In the genomic region with DNA sequence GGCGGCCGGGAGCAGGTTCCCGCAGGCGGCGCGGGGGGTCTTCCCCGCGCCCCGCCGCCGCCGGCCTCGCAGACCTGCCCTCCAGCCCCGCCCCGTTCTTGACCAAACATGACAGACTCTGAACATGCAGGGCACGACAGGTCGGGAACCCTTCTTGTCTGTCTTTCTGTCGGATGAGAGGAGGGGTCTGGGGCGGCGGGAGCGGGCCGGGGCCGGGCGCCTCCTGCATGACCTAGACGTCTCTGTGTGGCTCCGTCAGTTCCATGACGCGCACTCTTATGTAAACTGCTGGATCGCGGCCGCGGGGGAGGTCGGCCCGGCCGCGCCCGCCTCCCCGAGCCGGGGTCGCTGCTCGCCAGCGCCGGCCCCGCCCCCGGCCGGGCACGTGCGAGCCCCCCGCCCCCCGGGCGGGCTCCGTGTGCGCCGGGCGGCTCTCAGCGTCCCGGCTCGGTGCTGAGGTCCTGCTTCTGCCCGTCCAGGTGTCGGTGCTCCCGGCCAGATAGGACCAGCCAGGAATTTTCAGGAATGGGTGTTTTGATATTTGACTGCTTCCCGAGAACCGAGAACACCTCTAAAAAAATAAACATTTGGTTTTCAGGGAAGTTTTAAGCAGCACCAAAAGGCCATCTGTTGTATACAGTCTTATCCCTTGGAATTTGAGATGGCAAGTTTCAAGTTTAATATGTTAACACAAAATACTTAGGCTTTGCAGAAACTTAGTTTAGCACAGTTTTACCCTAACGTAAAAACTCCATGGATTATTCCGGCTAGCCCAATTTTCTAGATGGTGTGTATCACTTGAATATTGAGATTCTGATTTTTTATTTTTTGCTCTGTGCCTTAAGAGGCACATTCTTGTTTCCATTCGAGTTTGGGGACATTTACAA, we compare ENCODE assay signal across 1 cellular context.
TF ChIP-seq lines count a peak whose summit lies in the region.

No MANE protein-coding gene starts in this region.

TF ChIP-seq in HepG2, 621 proteins besides CTCF, POLR2A, EP300 and RAD21 (continued from another document and continues in another):
- TF ChIP-seq ZNF414 (CRISPR knock-in tag; IDR thresholded peaks at IDR 0.05) (no peak), CAMTA2 (CRISPR knock-in tag; IDR thresholded peaks at IDR 0.05; ENCODE audit: borderline replicate concordance) (no peak), SATB2 (CRISPR knock-in tag; IDR thresholded peaks at IDR 0.05) (no peak), RAD51 (IDR thresholded peaks at IDR 0.05; ENCODE audit: borderline replicate concordance) (no peak), ZBTB20 (CRISPR knock-in tag; IDR thresholded peaks at IDR 0.05; ENCODE audit: borderline replicate concordance, low read depth) (no peak), ZFAT (CRISPR knock-in tag; conservative IDR thresholded peaks at IDR 0.05) (no peak), BRD4 (CRISPR knock-in tag; IDR thresholded peaks at IDR 0.05) (no peak), REL (CRISPR knock-in tag; conservative IDR thresholded peaks at IDR 0.05) (no peak; the same call in 1 of the 2 replicates), HHEX (CRISPR knock-in tag; IDR thresholded peaks at IDR 0.05) (no peak), KMT2B (CRISPR knock-in tag; IDR thresholded peaks at IDR 0.05) (no peak), CBFB (CRISPR knock-in tag; IDR thresholded peaks at IDR 0.05) (no peak), ZNF530 (CRISPR knock-in tag; IDR thresholded peaks at IDR 0.05; ENCODE audit: low read depth) (no peak), ZNF138 (CRISPR knock-in tag; IDR thresholded peaks at IDR 0.05; ENCODE audit: low read depth) (no peak), ATM (IDR thresholded peaks at IDR 0.05; ENCODE audit: borderline replicate concordance) (no peak), PHF8 (CRISPR knock-in tag; IDR thresholded peaks at IDR 0.05) (no peak), SOX5 (CRISPR knock-in tag; IDR thresholded peaks at IDR 0.05; ENCODE audit: borderline replicate concordance) (no peak), MTF2 (CRISPR knock-in tag; IDR thresholded peaks at IDR 0.05; ENCODE audit: borderline replicate concordance) (no peak), ARHGAP35 (CRISPR knock-in tag; IDR thresholded peaks at IDR 0.05; ENCODE audit: borderline replicate concordance) (no peak), GATAD1 (CRISPR knock-in tag; IDR thresholded peaks at IDR 0.05) (no peak), NR1H2 (CRISPR knock-in tag; IDR thresholded peaks at IDR 0.05; ENCODE audit: borderline replicate concordance, low read depth) (no peak; the same call in 1 of the 2 replicates), GLI4 (CRISPR knock-in tag; IDR thresholded peaks at IDR 0.05; ENCODE audit: borderline replicate concordance) (no peak), KLF15 (CRISPR knock-in tag; IDR thresholded peaks at IDR 0.05; ENCODE audit: borderline replicate concordance) (no peak), ZBTB7A (CRISPR knock-in tag; IDR thresholded peaks at IDR 0.05) (peak; percentile 77), ZNF564 (CRISPR knock-in tag; IDR thresholded peaks at IDR 0.05) (no peak), ZNF17 (CRISPR knock-in tag; IDR thresholded peaks at IDR 0.05) (no peak), DRAP1 (CRISPR knock-in tag; IDR thresholded peaks at IDR 0.05) (peak; percentile 74; the same call in 1 of the 2 replicates), NR2F1 (CRISPR knock-in tag; IDR thresholded peaks at IDR 0.05) (no peak), NFKBIZ (CRISPR knock-in tag; IDR thresholded peaks at IDR 0.05) (no peak), TCF7L2 (IDR thresholded peaks at IDR 0.05; ENCODE audit: low read depth, low read length) (no peak), NAIF1 (CRISPR knock-in tag; IDR thresholded peaks at IDR 0.05; ENCODE audit: borderline replicate concordance) (no peak), HDAC2 (CRISPR knock-in tag; IDR thresholded peaks at IDR 0.05) (no peak), NFE2L1 (CRISPR knock-in tag; IDR thresholded peaks at IDR 0.05; ENCODE audit: borderline replicate concordance) (no peak), SETDB1 (CRISPR knock-in tag; IDR thresholded peaks at IDR 0.05; ENCODE audit: borderline replicate concordance) (no peak), PHF5A (CRISPR knock-in tag; IDR thresholded peaks at IDR 0.05; ENCODE audit: low read depth, unreplicated experiment) (no peak), ZNF484 (CRISPR knock-in tag; IDR thresholded peaks at IDR 0.05; ENCODE audit: borderline replicate concordance, low read depth) (no peak), KMT2A (CRISPR knock-in tag; IDR thresholded peaks at IDR 0.05) (no peak), ZBTB10 (CRISPR knock-in tag; IDR thresholded peaks at IDR 0.05; ENCODE audit: borderline replicate concordance) (no peak), PHB2 (IDR thresholded peaks at IDR 0.05; ENCODE audit: partially characterized antibody) (no peak), ZNF746 (CRISPR knock-in tag; IDR thresholded peaks at IDR 0.05) (no peak), STAT5B (CRISPR knock-in tag; IDR thresholded peaks at IDR 0.05) (no peak), MXI1 (IDR thresholded peaks at IDR 0.05; ENCODE audit: borderline replicate concordance, low read depth, low read length) (peak; percentile 62), DPF2 (CRISPR knock-in tag; IDR thresholded peaks at IDR 0.05; ENCODE audit: borderline replicate concordance, low read depth) (no peak), RFXANK (CRISPR knock-in tag; IDR thresholded peaks at IDR 0.05) (no peak), ZKSCAN5 (CRISPR knock-in tag; IDR thresholded peaks at IDR 0.05) (no peak), STAG1 (CRISPR knock-in tag; IDR thresholded peaks at IDR 0.05) (peak; percentile 3; the same call in 1 of the 2 replicates), ZNF777 (CRISPR knock-in tag; IDR thresholded peaks at IDR 0.05) (peak; percentile 45; the same call in 1 of the 2 replicates)
- TF ChIP-seq, protein P1, sequence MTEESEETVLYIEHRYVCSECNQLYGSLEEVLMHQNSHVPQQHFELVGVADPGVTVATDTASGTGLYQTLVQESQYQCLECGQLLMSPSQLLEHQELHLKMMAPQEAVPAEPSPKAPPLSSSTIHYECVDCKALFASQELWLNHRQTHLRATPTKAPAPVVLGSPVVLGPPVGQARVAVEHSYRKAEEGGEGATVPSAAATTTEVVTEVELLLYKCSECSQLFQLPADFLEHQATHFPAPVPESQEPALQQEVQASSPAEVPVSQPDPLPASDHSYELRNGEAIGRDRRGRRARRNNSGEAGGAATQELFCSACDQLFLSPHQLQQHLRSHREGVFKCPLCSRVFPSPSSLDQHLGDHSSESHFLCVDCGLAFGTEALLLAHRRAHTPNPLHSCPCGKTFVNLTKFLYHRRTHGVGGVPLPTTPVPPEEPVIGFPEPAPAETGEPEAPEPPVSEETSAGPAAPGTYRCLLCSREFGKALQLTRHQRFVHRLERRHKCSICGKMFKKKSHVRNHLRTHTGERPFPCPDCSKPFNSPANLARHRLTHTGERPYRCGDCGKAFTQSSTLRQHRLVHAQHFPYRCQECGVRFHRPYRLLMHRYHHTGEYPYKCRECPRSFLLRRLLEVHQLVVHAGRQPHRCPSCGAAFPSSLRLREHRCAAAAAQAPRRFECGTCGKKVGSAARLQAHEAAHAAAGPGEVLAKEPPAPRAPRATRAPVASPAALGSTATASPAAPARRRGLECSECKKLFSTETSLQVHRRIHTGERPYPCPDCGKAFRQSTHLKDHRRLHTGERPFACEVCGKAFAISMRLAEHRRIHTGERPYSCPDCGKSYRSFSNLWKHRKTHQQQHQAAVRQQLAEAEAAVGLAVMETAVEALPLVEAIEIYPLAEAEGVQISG (CRISPR knock-in tag; IDR thresholded peaks at IDR 0.05), result 0 out of 2 replicates have a peak, but pooled peaks have one; percentile 14
- TF ChIP-seq, protein P2, sequence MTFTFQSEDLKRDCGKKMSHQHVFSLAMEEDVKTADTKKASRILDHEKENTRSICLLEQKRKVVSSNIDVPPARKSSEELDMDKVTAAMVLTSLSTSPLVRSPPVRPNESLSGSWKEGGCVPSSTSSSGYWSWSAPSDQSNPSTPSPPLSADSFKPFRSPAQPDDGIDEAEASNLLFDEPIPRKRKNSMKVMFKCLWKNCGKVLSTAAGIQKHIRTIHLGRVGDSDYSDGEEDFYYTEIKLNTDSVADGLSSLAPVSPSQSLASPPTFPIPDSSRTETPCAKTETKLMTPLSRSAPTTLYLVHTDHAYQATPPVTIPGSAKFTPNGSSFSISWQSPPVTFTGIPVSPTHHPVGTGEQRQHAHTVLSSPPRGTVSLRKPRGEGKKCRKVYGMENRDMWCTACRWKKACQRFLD (CRISPR knock-in tag; IDR thresholded peaks at IDR 0.05; ENCODE audit: borderline replicate concordance), result no peak
- TF ChIP-seq, protein P3, sequence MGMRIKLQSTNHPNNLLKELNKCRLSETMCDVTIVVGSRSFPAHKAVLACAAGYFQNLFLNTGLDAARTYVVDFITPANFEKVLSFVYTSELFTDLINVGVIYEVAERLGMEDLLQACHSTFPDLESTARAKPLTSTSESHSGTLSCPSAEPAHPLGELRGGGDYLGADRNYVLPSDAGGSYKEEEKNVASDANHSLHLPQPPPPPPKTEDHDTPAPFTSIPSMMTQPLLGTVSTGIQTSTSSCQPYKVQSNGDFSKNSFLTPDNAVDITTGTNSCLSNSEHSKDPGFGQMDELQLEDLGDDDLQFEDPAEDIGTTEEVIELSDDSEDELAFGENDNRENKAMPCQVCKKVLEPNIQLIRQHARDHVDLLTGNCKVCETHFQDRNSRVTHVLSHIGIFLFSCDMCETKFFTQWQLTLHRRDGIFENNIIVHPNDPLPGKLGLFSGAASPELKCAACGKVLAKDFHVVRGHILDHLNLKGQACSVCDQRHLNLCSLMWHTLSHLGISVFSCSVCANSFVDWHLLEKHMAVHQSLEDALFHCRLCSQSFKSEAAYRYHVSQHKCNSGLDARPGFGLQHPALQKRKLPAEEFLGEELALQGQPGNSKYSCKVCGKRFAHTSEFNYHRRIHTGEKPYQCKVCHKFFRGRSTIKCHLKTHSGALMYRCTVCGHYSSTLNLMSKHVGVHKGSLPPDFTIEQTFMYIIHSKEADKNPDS (CRISPR knock-in tag; IDR thresholded peaks at IDR 0.05), result no peak
- TF ChIP-seq, protein P4, sequence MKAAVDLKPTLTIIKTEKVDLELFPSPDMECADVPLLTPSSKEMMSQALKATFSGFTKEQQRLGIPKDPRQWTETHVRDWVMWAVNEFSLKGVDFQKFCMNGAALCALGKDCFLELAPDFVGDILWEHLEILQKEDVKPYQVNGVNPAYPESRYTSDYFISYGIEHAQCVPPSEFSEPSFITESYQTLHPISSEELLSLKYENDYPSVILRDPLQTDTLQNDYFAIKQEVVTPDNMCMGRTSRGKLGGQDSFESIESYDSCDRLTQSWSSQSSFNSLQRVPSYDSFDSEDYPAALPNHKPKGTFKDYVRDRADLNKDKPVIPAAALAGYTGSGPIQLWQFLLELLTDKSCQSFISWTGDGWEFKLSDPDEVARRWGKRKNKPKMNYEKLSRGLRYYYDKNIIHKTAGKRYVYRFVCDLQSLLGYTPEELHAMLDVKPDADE (CRISPR knock-in tag; IDR thresholded peaks at IDR 0.05), result no peak
- TF ChIP-seq, protein P5, sequence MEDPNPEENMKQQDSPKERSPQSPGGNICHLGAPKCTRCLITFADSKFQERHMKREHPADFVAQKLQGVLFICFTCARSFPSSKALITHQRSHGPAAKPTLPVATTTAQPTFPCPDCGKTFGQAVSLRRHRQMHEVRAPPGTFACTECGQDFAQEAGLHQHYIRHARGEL (CRISPR knock-in tag; IDR thresholded peaks at IDR 0.05), result no peak
- TF ChIP-seq, protein P6, sequence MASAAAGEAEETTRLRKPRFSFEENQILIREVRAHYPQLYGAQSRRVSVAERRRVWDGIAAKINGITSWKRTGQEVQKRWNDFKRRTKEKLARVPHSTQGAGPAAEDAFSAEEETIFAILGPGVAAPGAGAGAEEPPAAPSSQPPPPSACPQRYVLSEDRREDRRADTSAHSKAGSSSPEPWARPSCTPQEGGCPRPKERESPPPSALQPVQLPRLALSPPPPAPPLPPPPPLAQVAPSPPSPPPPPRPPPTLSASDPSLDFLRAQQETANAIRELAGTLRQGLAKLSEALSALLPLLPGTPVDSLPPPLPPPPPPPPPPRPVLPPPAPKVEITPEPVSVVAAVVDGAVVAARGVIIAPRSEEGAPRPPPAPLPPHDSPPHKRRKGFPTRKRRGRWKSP (CRISPR knock-in tag; IDR thresholded peaks at IDR 0.05), result no peak
- TF ChIP-seq, protein P7, sequence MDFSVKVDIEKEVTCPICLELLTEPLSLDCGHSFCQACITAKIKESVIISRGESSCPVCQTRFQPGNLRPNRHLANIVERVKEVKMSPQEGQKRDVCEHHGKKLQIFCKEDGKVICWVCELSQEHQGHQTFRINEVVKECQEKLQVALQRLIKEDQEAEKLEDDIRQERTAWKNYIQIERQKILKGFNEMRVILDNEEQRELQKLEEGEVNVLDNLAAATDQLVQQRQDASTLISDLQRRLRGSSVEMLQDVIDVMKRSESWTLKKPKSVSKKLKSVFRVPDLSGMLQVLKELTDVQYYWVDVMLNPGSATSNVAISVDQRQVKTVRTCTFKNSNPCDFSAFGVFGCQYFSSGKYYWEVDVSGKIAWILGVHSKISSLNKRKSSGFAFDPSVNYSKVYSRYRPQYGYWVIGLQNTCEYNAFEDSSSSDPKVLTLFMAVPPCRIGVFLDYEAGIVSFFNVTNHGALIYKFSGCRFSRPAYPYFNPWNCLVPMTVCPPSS (IDR thresholded peaks at IDR 0.05), result no peak
